ENCODE assay signal across 17 cellular contexts in the genomic region with DNA sequence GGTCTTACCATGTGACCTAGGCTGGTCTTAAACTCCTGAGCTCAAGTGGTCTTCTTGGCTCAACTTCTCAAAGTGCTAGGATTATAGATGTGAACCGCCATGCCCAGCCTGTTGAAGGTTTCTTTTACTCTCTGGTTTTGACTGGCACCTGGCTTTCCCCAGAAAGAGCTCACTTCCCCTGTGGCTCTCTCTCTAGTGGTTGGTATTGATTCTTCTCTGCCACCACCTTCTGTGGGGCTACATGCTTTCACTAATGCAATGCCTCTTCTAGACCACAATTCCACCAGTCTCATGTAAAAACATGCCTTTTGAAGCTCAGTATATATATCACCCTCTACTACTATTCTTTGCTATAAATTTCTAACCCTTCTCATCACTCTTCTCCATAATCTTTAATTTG.
DNase-seq lines count a peak whose midpoint lies in the region; ATAC-seq and TF ChIP-seq lines count a peak whose summit lies in the region.
"Had no signal": no experiment of that assay in that cellular context is flagged by ENCODE, and none has a peak within 500 bp of the region (broad histone marks: within the 10 kb centered on the region; RNA-seq: fewer than 3 reads in every experiment).

No MANE protein-coding gene starts in this region.

- peak; percentile 65 for ATAC-seq in activated CD8-positive, alpha-beta T cell treated with anti-CD3 and anti-CD28 coated beads for 36 hours
- no peak for ATAC-seq in activated CD8-positive, alpha-beta T cell treated with anti-CD3 and anti-CD28 coated beads, Interleukin-2, amount 10 ng/mL, durations not matched to agents 7 days and 5 days
- ATAC-seq in GM21367 (IDR thresholded peaks at IDR 0.05; ENCODE audit: unreplicated experiment), result peak; percentile 78
- peak; percentile 80 for ATAC-seq in HG03108 (IDR thresholded peaks at IDR 0.05; ENCODE audit: unreplicated experiment)
- peak; percentile 99 for ATAC-seq in stimulated activated effector memory CD8-positive, alpha-beta T cell treated with anti-CD3 and anti-CD28 coated beads, Interleukin-12 subunit alpha, Interleukin-12 subunit beta, amount 100 ng/mL, for 72 hours
- ATAC-seq in Right ventricle myocardium inferior, result no peak
- ATAC-seq in GM21825 (IDR thresholded peaks at IDR 0.05; ENCODE audit: unreplicated experiment), result no peak

- peaks cover 4% of the 10 kb centered on the region for H3K9me3 Mint-ChIP-seq in activated CD8-positive, alpha-beta T cell treated with anti-CD3 and anti-CD28 coated beads for 36 hours
- H3K9me3 Mint-ChIP-seq in activated CD8-positive, alpha-beta T cell treated with anti-CD3 and anti-CD28 coated beads, Interleukin-2, amount 10 ng/mL, durations not matched to agents 7 days and 5 days (ENCODE audit: insufficient read depth), result no peaks in the 10 kb centered on the region
- H3K9me3 Mint-ChIP-seq in stimulated activated effector memory CD8-positive, alpha-beta T cell treated with anti-CD3 and anti-CD28 coated beads, Interleukin-12 subunit alpha, Interleukin-12 subunit beta, amount 100 ng/mL, for 72 hours, result no peaks in the 10 kb centered on the region
- H3K9me3 Mint-ChIP-seq: mesothelial cell of epicardium had no signal

- peak; percentile 15 for DNase-seq in activated CD8-positive, alpha-beta T cell treated with anti-CD3 and anti-CD28 coated beads for 36 hours
- DNase-seq in activated CD8-positive, alpha-beta T cell treated with anti-CD3 and anti-CD28 coated beads, Interleukin-2, amount 10 ng/mL, durations not matched to agents 7 days and 5 days, result no peak
- DNase-seq in stimulated activated effector memory CD8-positive, alpha-beta T cell treated with anti-CD3 and anti-CD28 coated beads, Interleukin-12 subunit alpha, Interleukin-12 subunit beta, amount 100 ng/mL, for 72 hours (ENCODE audit: low spot score in 2 of 2), result no peak
- DNase-seq in iPS-NIHi11 (ENCODE audit: low spot score), result no peak
- DNase-seq in Right ventricle myocardium inferior (ENCODE audit: missing footprints), result no peak
- DNase-seq: activated effector memory CD4-positive, alpha-beta T cell treated with Interleukin-2 at 50 U/mL for 16 hours; CD4-positive, CD25-positive, alpha-beta regulatory T cell; erythroblast; head of caudate nucleus; NCI-H2081 treated with DMSO at 0.1 percent for 48 hours; SHP77; stimulated activated naive CD4-positive, alpha-beta T cell; T-helper 9 cell had no signal

- no peaks in the 10 kb centered on the region for H3K36me3 Mint-ChIP-seq in activated CD8-positive, alpha-beta T cell treated with anti-CD3 and anti-CD28 coated beads for 36 hours (ENCODE audit: low read depth)
- no peaks in the 10 kb centered on the region for H3K36me3 Mint-ChIP-seq in activated CD8-positive, alpha-beta T cell treated with anti-CD3 and anti-CD28 coated beads, Interleukin-2, amount 10 ng/mL, durations not matched to agents 7 days and 5 days (ENCODE audit: low read depth)
- no peaks in the 10 kb centered on the region for H3K36me3 Mint-ChIP-seq in stimulated activated effector memory CD8-positive, alpha-beta T cell treated with anti-CD3 and anti-CD28 coated beads, Interleukin-12 subunit alpha, Interleukin-12 subunit beta, amount 100 ng/mL, for 72 hours
- H3K36me3 Mint-ChIP-seq: CD4-positive, CD25-positive, alpha-beta regulatory T cell; mesothelial cell of epicardium had no signal

- peaks cover 8% of the 10 kb centered on the region for H3K4me1 Mint-ChIP-seq in activated CD8-positive, alpha-beta T cell treated with anti-CD3 and anti-CD28 coated beads for 36 hours (ENCODE audit: low read depth)
- H3K4me1 Mint-ChIP-seq in activated CD8-positive, alpha-beta T cell treated with anti-CD3 and anti-CD28 coated beads, Interleukin-2, amount 10 ng/mL, durations not matched to agents 7 days and 5 days (ENCODE audit: low read depth), result no peaks in the 10 kb centered on the region
- peaks cover 9% of the 10 kb centered on the region for H3K4me1 Mint-ChIP-seq in stimulated activated effector memory CD8-positive, alpha-beta T cell treated with anti-CD3 and anti-CD28 coated beads, Interleukin-12 subunit alpha, Interleukin-12 subunit beta, amount 100 ng/mL, for 72 hours
- H3K4me1 Mint-ChIP-seq: CD4-positive, CD25-positive, alpha-beta regulatory T cell had no signal

- no peak overlapping the region for H3K4me3 Mint-ChIP-seq in activated CD8-positive, alpha-beta T cell treated with anti-CD3 and anti-CD28 coated beads for 36 hours
- H3K4me3 Mint-ChIP-seq in activated CD8-positive, alpha-beta T cell treated with anti-CD3 and anti-CD28 coated beads, Interleukin-2, amount 10 ng/mL, durations not matched to agents 7 days and 5 days, result no peak overlapping the region
- no peak overlapping the region for H3K4me3 Mint-ChIP-seq in stimulated activated effector memory CD8-positive, alpha-beta T cell treated with anti-CD3 and anti-CD28 coated beads, Interleukin-12 subunit alpha, Interleukin-12 subunit beta, amount 100 ng/mL, for 72 hours
- H3K4me3 Mint-ChIP-seq: CD4-positive, CD25-positive, alpha-beta regulatory T cell; mesothelial cell of epicardium had no signal

- no peak overlapping the region for H3K27ac Mint-ChIP-seq in activated CD8-positive, alpha-beta T cell treated with anti-CD3 and anti-CD28 coated beads for 36 hours
- H3K27ac Mint-ChIP-seq in activated CD8-positive, alpha-beta T cell treated with anti-CD3 and anti-CD28 coated beads, Interleukin-2, amount 10 ng/mL, durations not matched to agents 7 days and 5 days, result no peak overlapping the region
- no peak overlapping the region for H3K27ac Mint-ChIP-seq in stimulated activated effector memory CD8-positive, alpha-beta T cell treated with anti-CD3 and anti-CD28 coated beads, Interleukin-12 subunit alpha, Interleukin-12 subunit beta, amount 100 ng/mL, for 72 hours
- H3K27ac Mint-ChIP-seq: CD4-positive, CD25-positive, alpha-beta regulatory T cell; mesothelial cell of epicardium had no signal

- POLR2A ChIA-PET in activated CD8-positive, alpha-beta T cell treated with anti-CD3 and anti-CD28 coated beads for 36 hours (lab: Charles Lee), result interaction anchor here (0.6 kb wide), 1 partner anchor 40 kb away, joined by 3 read pairs; no protein-coding TSS in a partner anchor
- POLR2A ChIA-PET in activated CD8-positive, alpha-beta T cell treated with anti-CD3 and anti-CD28 coated beads, Interleukin-2, amount 10 ng/mL, durations not matched to agents 7 days and 5 days (lab: Charles Lee), result interaction anchor here (0.7 kb wide), 1 partner anchor 51 kb away, joined by 3 read pairs; no protein-coding TSS in a partner anchor

- intact Hi-C loops in activated CD8-positive, alpha-beta T cell treated with anti-CD3 and anti-CD28 coated beads for 36 hours (cut with micrococcal nuclease), result no loop called here
- intact Hi-C loops in Right ventricle myocardium inferior (cut with DNase I), result no loop called here

- H3K27me3 Mint-ChIP-seq in activated CD8-positive, alpha-beta T cell treated with anti-CD3 and anti-CD28 coated beads for 36 hours, result peaks cover 14% of the 10 kb centered on the region
- peaks cover 8% of the 10 kb centered on the region for H3K27me3 Mint-ChIP-seq in activated CD8-positive, alpha-beta T cell treated with anti-CD3 and anti-CD28 coated beads, Interleukin-2, amount 10 ng/mL, durations not matched to agents 7 days and 5 days (ENCODE audit: low read depth)

- CTCF ChIA-PET in activated CD8-positive, alpha-beta T cell treated with anti-CD3 and anti-CD28 coated beads for 36 hours (lab: Charles Lee), result no interaction called here
- CTCF ChIA-PET in activated CD8-positive, alpha-beta T cell treated with anti-CD3 and anti-CD28 coated beads, Interleukin-2, amount 10 ng/mL, durations not matched to agents 7 days and 5 days (lab: Charles Lee), result no interaction called here

- TF ChIP-seq CTCF in activated CD8-positive, alpha-beta T cell treated with anti-CD3 and anti-CD28 coated beads for 36 hours (IDR thresholded peaks at IDR 0.05), result no peak

Comparison
In these comparisons a context has a peak if more than half of its experiments do, and no peak if none do; other contexts are left out.
1. ATAC-seq: peak in activated CD8-positive, alpha-beta T cell treated with anti-CD3 and anti-CD28 coated beads for 36 hours (single experiment), GM21367 (single experiment), HG03108 (single experiment) and stimulated activated effector memory CD8-positive, alpha-beta T cell treated with anti-CD3 and anti-CD28 coated beads, Interleukin-12 subunit alpha, Interleukin-12 subunit beta, amount 100 ng/mL, for 72 hours (single experiment); none in activated CD8-positive, alpha-beta T cell treated with anti-CD3 and anti-CD28 coated beads, Interleukin-2, amount 10 ng/mL, durations not matched to agents 7 days and 5 days (single experiment), Right ventricle myocardium inferior (single experiment) and GM21825 (single experiment).